8 cellular contexts compared by ENCODE assay signal in the genomic region with DNA sequence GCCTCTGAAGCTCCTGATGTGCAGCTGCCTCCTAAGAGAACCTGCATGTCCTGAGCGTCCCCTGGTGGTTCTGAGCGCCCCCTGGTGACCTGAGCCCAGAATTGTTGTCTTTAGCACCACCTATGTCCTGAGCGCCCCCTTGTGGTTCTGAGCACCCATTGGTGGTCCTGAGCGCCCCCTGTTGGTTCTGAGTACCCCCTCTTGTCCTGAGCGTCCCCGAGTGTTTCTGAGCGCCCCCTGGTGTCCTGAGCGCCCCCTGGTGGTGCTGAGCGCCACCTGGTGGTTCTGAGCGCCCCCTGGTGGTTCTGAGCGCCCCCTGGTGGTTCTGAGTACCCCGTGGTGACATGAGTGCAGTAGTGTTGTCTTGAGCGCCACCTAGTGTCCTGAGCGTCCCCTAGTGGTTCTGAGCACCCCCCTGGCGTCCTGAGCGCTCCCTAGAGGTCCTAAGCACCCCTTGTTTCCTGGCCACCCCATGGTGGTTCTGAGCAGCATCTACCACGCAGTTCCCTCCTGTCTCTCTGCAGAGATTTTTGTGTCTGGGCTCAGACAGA.
DNase-seq lines count a peak whose midpoint lies in the region; ATAC-seq and TF ChIP-seq lines count a peak whose summit lies in the region.

No MANE protein-coding gene starts in this region.

- H3K4me1 Mint-ChIP-seq in stimulated activated effector memory CD8-positive, alpha-beta T cell treated with anti-CD3 and anti-CD28 coated beads, Interleukin-12 subunit alpha, Interleukin-12 subunit beta, amount 100 ng/mL, for 72 hours, result peaks cover 10% of the 10 kb centered on the region

- no peak overlapping the region for H2AFZ ChIP-seq in PC-9
- H2AFZ ChIP-seq in MM.1S (ENCODE audit: low read length), result no peak overlapping the region

- H3K79me2 ChIP-seq in PC-9 (ENCODE audit: low read depth) (no peaks in the 10 kb centered on the region), MM.1S (ENCODE audit: low read length) (no peaks in the 10 kb centered on the region)

- no peaks in the 10 kb centered on the region for H3K27me3 ChIP-seq in PC-9 (ENCODE audit: insufficient read depth, low read depth)
- H3K27me3 ChIP-seq in MM.1S (replicated peaks; ENCODE audit: insufficient read depth, low read length), result no peaks in the 10 kb centered on the region

- DNase-seq in SKM-1 (lab: John Stamatoyannopoulos, UW; ENCODE audit: unreplicated experiment) (peak; percentile 24), SKM-1 treated with dmso at 0.1 percent for 144 hours (lab: John Stamatoyannopoulos, UW; ENCODE audit: unreplicated experiment) (no peak), PC-9 (no peak), left colon (peak; percentile 27 to 54), MM.1S (no peak)
- DNase-seq in activated effector memory CD4-positive, alpha-beta T cell treated with anti-CD3 and anti-CD28 coated beads, Interleukin-2, amount 50 U/mL, for 16 hours, result peak; percentile 89
- peak; percentile 95 to 96 for DNase-seq in stimulated activated effector memory CD8-positive, alpha-beta T cell treated with anti-CD3 and anti-CD28 coated beads, Interleukin-12 subunit alpha, Interleukin-12 subunit beta, amount 100 ng/mL, for 72 hours (ENCODE audit: low spot score in 2 of 2)

- no peak overlapping the region for H3K4me2 ChIP-seq in PC-9
- no peak overlapping the region for H3K4me2 ChIP-seq in MM.1S (ENCODE audit: low read depth, low read length)

- intact Hi-C loops in PC-9 (cut with micrococcal nuclease; ENCODE audit: unreplicated experiment) (no loop called here), left colon (cut with DNase I, micrococcal nuclease) (no loop called here)

- H4K20me1 ChIP-seq in PC-9 (ENCODE audit: insufficient read depth), result no peaks in the 10 kb centered on the region
- no peaks in the 10 kb centered on the region for H4K20me1 ChIP-seq in MM.1S (ENCODE audit: insufficient read depth, low read length)

- CTCF ChIA-PET in PC-9 (lab: Charles Lee), result no interaction called here

- no peaks in the 10 kb centered on the region for H3K4me1 ChIP-seq in PC-9 (replicated peaks; ENCODE audit: insufficient read depth)
- no peaks in the 10 kb centered on the region for H3K4me1 ChIP-seq in MM.1S (ENCODE audit: low read length)

- H3K36me3 ChIP-seq in PC-9 (ENCODE audit: low read depth) (no peaks in the 10 kb centered on the region), MM.1S (replicated peaks; ENCODE audit: insufficient read depth, low read length) (no peaks in the 10 kb centered on the region)

- no peaks in the 10 kb centered on the region for H3K9me2 ChIP-seq in PC-9 (ENCODE audit: insufficient read depth)
- H3K9me2 ChIP-seq in MM.1S (replicated peaks; ENCODE audit: insufficient read depth, low read length), result no peaks in the 10 kb centered on the region

- ATAC-seq in HG02885 (IDR thresholded peaks at IDR 0.05; ENCODE audit: poor library complexity, unreplicated experiment), result peak; percentile 98
- no peak for ATAC-seq in left colon
- ATAC-seq in stimulated activated effector memory CD8-positive, alpha-beta T cell treated with anti-CD3 and anti-CD28 coated beads, Interleukin-12 subunit alpha, Interleukin-12 subunit beta, amount 100 ng/mL, for 72 hours, result peak; percentile 99

- no peaks in the 10 kb centered on the region for H3K9me3 ChIP-seq in PC-9 (ENCODE audit: insufficient read depth, low read depth)
- no peaks in the 10 kb centered on the region for H3K9me3 ChIP-seq in MM.1S (replicated peaks; ENCODE audit: insufficient read depth, low read length)

- BruUV-seq in PC-9 (replicated peaks; lab: Mats Ljungman, UMichigan), result no TSS peak

- H3F3A ChIP-seq in PC-9 (ENCODE audit: insufficient read depth, low read depth) (no peaks in the 10 kb centered on the region; the same call in 1 of the 2 replicates), MM.1S (ENCODE audit: insufficient read depth, low read length) (no peaks in the 10 kb centered on the region)

- H3K27ac Mint-ChIP-seq in stimulated activated effector memory CD8-positive, alpha-beta T cell treated with anti-CD3 and anti-CD28 coated beads, Interleukin-12 subunit alpha, Interleukin-12 subunit beta, amount 100 ng/mL, for 72 hours, result no peak overlapping the region

- H3K4me3 ChIP-seq in PC-9, result no peak overlapping the region
- H3K4me3 ChIP-seq in MM.1S (ENCODE audit: low read length), result no peak overlapping the region

- H3K4me3 Mint-ChIP-seq in stimulated activated effector memory CD8-positive, alpha-beta T cell treated with anti-CD3 and anti-CD28 coated beads, Interleukin-12 subunit alpha, Interleukin-12 subunit beta, amount 100 ng/mL, for 72 hours, result no peak overlapping the region

- no peaks in the 10 kb centered on the region for H3K36me3 Mint-ChIP-seq in stimulated activated effector memory CD8-positive, alpha-beta T cell treated with anti-CD3 and anti-CD28 coated beads, Interleukin-12 subunit alpha, Interleukin-12 subunit beta, amount 100 ng/mL, for 72 hours

- POLR2A ChIA-PET in PC-9 (lab: Charles Lee; ENCODE audit: unreplicated experiment), result no interaction called here

- H3K27ac ChIP-seq in PC-9 (no peak overlapping the region), MM.1S (ENCODE audit: low read length) (no peak overlapping the region)

- TF ChIP-seq CTCF in PC-9 (conservative IDR thresholded peaks at IDR 0.05), result peak; percentile 74
- no peak for TF ChIP-seq CTCF in MM.1S (IDR thresholded peaks at IDR 0.05; ENCODE audit: low read length)

- no peaks in the 10 kb centered on the region for H3K9me3 Mint-ChIP-seq in stimulated activated effector memory CD8-positive, alpha-beta T cell treated with anti-CD3 and anti-CD28 coated beads, Interleukin-12 subunit alpha, Interleukin-12 subunit beta, amount 100 ng/mL, for 72 hours

- no peak overlapping the region for H3K9ac ChIP-seq in MM.1S (ENCODE audit: low read length)

Comparison
In these comparisons a context has a peak if more than half of its experiments do, and no peak if none do; other contexts are left out.
1. DNase-seq: peak in SKM-1 (single experiment), activated effector memory CD4-positive, alpha-beta T cell treated with anti-CD3 and anti-CD28 coated beads, Interleukin-2, amount 50 U/mL, for 16 hours (single experiment), left colon (2 of 2) and stimulated activated effector memory CD8-positive, alpha-beta T cell treated with anti-CD3 and anti-CD28 coated beads, Interleukin-12 subunit alpha, Interleukin-12 subunit beta, amount 100 ng/mL, for 72 hours (2 of 2); none in SKM-1 treated with dmso at 0.1 percent for 144 hours (single experiment), PC-9 (0 of 2) and MM.1S (single experiment).